ENCODE assay signal across 23 cellular contexts in genomic region chr11:86403458-86403857, GRCh38.
"Had no signal": no experiment of that assay in that cellular context is flagged by ENCODE, and none has a peak within 500 bp of the region (broad histone marks: within the 10 kb centered on the region; RNA-seq: fewer than 3 reads in every experiment).

No MANE protein-coding gene starts in this region.

- H2AFZ ChIP-seq: hepatocyte had no signal

- H3K27me3 ChIP-seq: dorsolateral prefrontal cortex, esophagus muscularis mucosa, foreskin keratinocyte, gastroesophageal sphincter, heart left ventricle, hepatocyte had no signal

- H3K36me3 ChIP-seq: esophagus muscularis mucosa, gastroesophageal sphincter, heart left ventricle, left ventricle myocardium inferior, lower lobe of right lung had no signal

- ATAC-seq: foreskin keratinocyte, gastroesophageal sphincter, heart left ventricle, left colon, left lobe of liver, lower lobe of right lung, mucosa of descending colon had no signal

- H3K4me3 ChIP-seq: coronary artery, dorsolateral prefrontal cortex, esophagus muscularis mucosa, gastroesophageal sphincter, heart left ventricle, hepatocyte, left ventricle myocardium inferior, lower lobe of right lung, mucosa of descending colon had no signal

- DNase-seq: dermis blood vessel endothelial cell; dorsolateral prefrontal cortex; effector CD4-positive, alpha-beta T cell; effector memory CD4-positive, alpha-beta T cell; foreskin keratinocyte; heart left ventricle; hypothalamus; kidney; kidney glomerular epithelial cell; left colon; left ventricle myocardium inferior; lower lobe of right lung; mesenchymal stem cell; mucosa of descending colon; naive B cell had no signal

- H3K9me3 ChIP-seq: esophagus muscularis mucosa, gastroesophageal sphincter, heart left ventricle, left ventricle myocardium inferior, lower lobe of right lung, mucosa of descending colon had no signal

- H3K4me1 ChIP-seq: esophagus muscularis mucosa, foreskin keratinocyte, gastroesophageal sphincter, heart left ventricle, left ventricle myocardium inferior, lower lobe of right lung had no signal

- H3K4me2 ChIP-seq: hepatocyte had no signal

- H3K27ac ChIP-seq: coronary artery, dorsolateral prefrontal cortex, esophagus muscularis mucosa, foreskin keratinocyte, gastroesophageal sphincter, hepatocyte, left ventricle myocardium inferior, lower lobe of right lung had no signal

- H3K79me2 ChIP-seq: hepatocyte had no signal

- FAIRE-seq: colon, endothelial cell of umbilical vein, islet of Langerhans, kidney had no signal
